1 cellular context compared by ENCODE assay signal in genomic region chr6:106907754-106908153, GRCh38.
TF ChIP-seq lines count a peak whose summit lies in the region.

No MANE protein-coding gene starts in this region.

TF ChIP-seq in HEK293, 187 proteins besides CTCF, POLR2A, EP300 and RAD21 (continued from another document):
- TF ChIP-seq ZNF626 (tag by site-specific recombination; IDR thresholded peaks at IDR 0.05) (no peak), ZNF350 (tag by site-specific recombination; IDR thresholded peaks at IDR 0.05) (no peak), ZNF354C (tag by site-specific recombination; IDR thresholded peaks at IDR 0.05; ENCODE audit: borderline replicate concordance, low read depth) (no peak), ZNF341 (tag by site-specific recombination; IDR thresholded peaks at IDR 0.05; ENCODE audit: low read depth) (no peak), ZNF600 (tag by site-specific recombination; IDR thresholded peaks at IDR 0.05) (peak; percentile 25; the same call in 1 of the 2 replicates)
